Comparison of ENCODE assay signal across 22 cellular contexts in the genomic region with DNA sequence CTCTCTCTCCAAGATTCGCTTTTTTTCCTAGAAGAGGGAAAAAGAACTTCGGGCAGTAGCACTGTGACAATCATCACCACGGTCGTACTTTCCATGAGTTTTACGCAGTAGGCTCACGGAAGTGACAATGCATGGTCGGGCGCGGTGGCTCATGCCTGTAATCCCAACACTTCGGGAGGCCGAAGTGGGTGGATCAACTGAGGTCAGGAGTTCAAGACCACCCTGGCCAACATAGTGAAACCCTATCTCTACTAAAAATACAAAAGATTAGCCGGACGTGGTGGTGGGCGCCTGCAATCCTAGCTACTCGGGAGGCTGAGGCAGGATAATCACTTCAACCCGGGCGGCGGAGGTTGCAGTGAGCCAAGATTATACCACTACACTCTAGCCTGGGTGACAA. TPM values are rescaled to one million over a fixed set of nuclear protein-coding genes. Genes with fewer than 3 reads are reported as not detected.
A peak's percentile ranks its signal among the peaks of the same experiment; 100 is the strongest.
DNase-seq lines count a peak whose midpoint lies in the region; ATAC-seq and TF ChIP-seq lines count a peak whose summit lies in the region.
"Had no signal": no experiment of that assay in that cellular context is flagged by ENCODE, and none has a peak within 500 bp of the region (broad histone marks: within the 10 kb centered on the region; RNA-seq: fewer than 3 reads in every experiment).

No MANE protein-coding gene starts in this region.

- H3K4me1 ChIP-seq in Loucy (ENCODE audit: insufficient read depth, low read length, poor library complexity, severe bottlenecking) (peaks cover 88% of the 10 kb centered on the region), esophagus muscularis mucosa (peaks cover 0 to 14% (median 6%) of the 10 kb centered on the region in 4 donors)

- H3F3A ChIP-seq in Loucy (ENCODE audit: low read depth): no peaks in the 10 kb centered on the region

- H3K27ac Mint-ChIP-seq in CD4-positive, alpha-beta T cell: no peak overlapping the region
- H3K27ac Mint-ChIP-seq: HFFc6 had no signal

- H4K20me1 ChIP-seq in Loucy (ENCODE audit: insufficient read depth, low read length, poor library complexity, severe bottlenecking): peaks cover 96% of the 10 kb centered on the region

- no peak overlapping the region for H3K4me3 Mint-ChIP-seq in CD4-positive, alpha-beta T cell
- H3K4me3 Mint-ChIP-seq: HFFc6 had no signal

- intact Hi-C loops in CD4-positive, alpha-beta T cell (cut with DNase I, micrococcal nuclease): no loop called here
- intact Hi-C loops in esophagus muscularis mucosa (cut with DNase I): no loop called here

- no peaks in the 10 kb centered on the region for H3K9me3 Mint-ChIP-seq in CD4-positive, alpha-beta T cell
- H3K9me3 Mint-ChIP-seq: HFFc6 had no signal

- peaks cover 100% of the 10 kb centered on the region for H3K79me2 ChIP-seq in Loucy (ENCODE audit: insufficient read depth, low read length)

- H3K4me1 Mint-ChIP-seq in CD4-positive, alpha-beta T cell (ENCODE audit: low read depth): peaks cover 72% of the 10 kb centered on the region

- POLR2A ChIA-PET in CD4-positive, alpha-beta T cell (lab: Charles Lee): interaction anchor here (0.6 to 16.2 kb wide), 8 partner anchors 10 to 183 kb away, joined by 3 to 393 read pairs (median 4); no protein-coding TSS in a partner anchor

- CTCF ChIA-PET in CD4-positive, alpha-beta T cell (lab: Charles Lee): interaction anchor here (1.4 kb wide), 1 partner anchor 11 kb away, joined by 4 read pairs; no protein-coding TSS in a partner anchor

- no peak overlapping the region for H2AFZ ChIP-seq in Loucy (ENCODE audit: low read length)

- H3K27me3 Mint-ChIP-seq in CD4-positive, alpha-beta T cell: no peaks in the 10 kb centered on the region

- H3K27me3 ChIP-seq in CD4-positive, alpha-beta T cell (ENCODE audit: control insufficient read depth, insufficient read depth, low read length): no peaks in the 10 kb centered on the region
- H3K27me3 ChIP-seq in Loucy (ENCODE audit: insufficient read depth, low read length, poor library complexity, severe bottlenecking) (no peaks in the 10 kb centered on the region), esophagus muscularis mucosa (peaks cover 0 to 46% (median 0%) of the 10 kb centered on the region in 4 donors)

- TF ChIP-seq EP300 in esophagus muscularis mucosa (IDR thresholded peaks at IDR 0.05): no peak

- TF ChIP-seq POLR2A in esophagus muscularis mucosa (IDR thresholded peaks at IDR 0.05; ENCODE audit: low read depth): no peak

- peak overlapping the region; percentile 58 for H3K27ac ChIP-seq in CD4-positive, alpha-beta T cell (ENCODE audit: low read depth, low read length)
- H3K27ac ChIP-seq in esophagus muscularis mucosa (replicated peaks in 1 of 4): no peak overlapping the region
- H3K27ac ChIP-seq: HL-60, KMS-11 had no signal

- peak overlapping the region; percentile 63 for H3K4me2 ChIP-seq in Loucy (ENCODE audit: low read depth, low read length, poor library complexity, severe bottlenecking)
- H3K4me2 ChIP-seq: KMS-11 had no signal

- H3K9ac ChIP-seq in Loucy (ENCODE audit: low read depth, low read length, poor library complexity, severe bottlenecking): no peak overlapping the region
- H3K9ac ChIP-seq: KMS-11 had no signal

- peaks cover 63% of the 10 kb centered on the region for H3K36me3 Mint-ChIP-seq in CD4-positive, alpha-beta T cell (ENCODE audit: low read depth)

- TF ChIP-seq CTCF in CD4-positive, alpha-beta T cell (IDR thresholded peaks at IDR 0.05): no peak
- no peak for TF ChIP-seq CTCF in Loucy (conservative IDR thresholded peaks at IDR 0.05; ENCODE audit: low read length)
- TF ChIP-seq CTCF in esophagus muscularis mucosa (IDR thresholded peaks at IDR 0.05): no peak

- peaks cover 60% of the 10 kb centered on the region; the same call in 1 of the 2 replicates for H3K36me3 ChIP-seq in Loucy (ENCODE audit: insufficient read depth, low read length)
- no peaks in the 10 kb centered on the region for H3K36me3 ChIP-seq in esophagus muscularis mucosa

- H3K4me3 ChIP-seq in Loucy (ENCODE audit: low read length, poor library complexity, severe bottlenecking): no peak overlapping the region
- no peak overlapping the region for H3K4me3 ChIP-seq in esophagus muscularis mucosa

- H3K9me2 ChIP-seq in Loucy (replicated peaks; ENCODE audit: low read depth, low read length): no peaks in the 10 kb centered on the region

- 90% methylated on average over 18 of the region's 18 CpGs for WGBS in esophagus muscularis mucosa

- H3K9me3 ChIP-seq in CD4-positive, alpha-beta T cell (ENCODE audit: control insufficient read depth, low read length): no peaks in the 10 kb centered on the region
- no peaks in the 10 kb centered on the region for H3K9me3 ChIP-seq in Loucy (ENCODE audit: insufficient read depth, low read depth, low read length)
- no peaks in the 10 kb centered on the region for H3K9me3 ChIP-seq in esophagus muscularis mucosa

- DNase-seq in activated CD8-positive, alpha-beta memory T cell treated with anti-CD3 and anti-CD28 coated beads for 24 hours: peak; percentile 62
- DNase-seq in activated CD8-positive, alpha-beta memory T cell treated with anti-CD3 and anti-CD28 coated beads, Interleukin-2, amount 50 U/mL, for 48 hours: no peak
- no peak for DNase-seq in CD4-positive, alpha-beta T cell
- DNase-seq in esophagus muscularis mucosa (ENCODE audit: extremely low spot score) (peak; percentile 66), Ammon's horn (ENCODE audit: low spot score) (no peak)
- DNase-seq: DMS79 treated with DMSO at 0.1 percent for 48 hours, HFFc6, NCI-H1417 treated with DMSO at 0.1 percent for 48 hours, NCI-H1930, NCI-H345, NCI-H524 treated with DMSO at 0.1 percent for 48 hours, PC-3, RPMI8226, SHP77 treated with DMSO at 0.1 percent for 48 hours had no signal

- no peak for ATAC-seq in CD4-positive, alpha-beta T cell (ENCODE audit: poor library complexity)
- ATAC-seq in HG02938 (IDR thresholded peaks at IDR 0.05; ENCODE audit: unreplicated experiment): no peak
- no peak for ATAC-seq in GM21526 (IDR thresholded peaks at IDR 0.05; ENCODE audit: low FRiP score, unreplicated experiment)
- ATAC-seq: PC-3 had no signal

RNA-seq across cellular contexts. Expression of a gene that starts 23.4 kb away (rescaled TPM):
- 10 to 100 TPM; 65.3 to 75.6 TPM for total RNA-seq in CD4-positive, alpha-beta T cell
- total RNA-seq in esophagus muscularis mucosa: 1 to 10 TPM; 1.4 to 5.8 (median 3.9) TPM
- total RNA-seq: HFFc6, PC-3 had no signal

RNA-seq across cellular contexts. Expression of a gene that starts 30.7 kb away (rescaled TPM):
- under 1 TPM in 1 of 2 experiments, not detected in 1; 0.47 TPM for total RNA-seq in CD4-positive, alpha-beta T cell
- not detected for total RNA-seq in esophagus muscularis mucosa
- total RNA-seq: G401, HFFc6, HT1080, MCF 10A, PC-3 had no signal

RNA-seq across cellular contexts. Expression of a gene that starts 35.9 kb away (rescaled TPM):
- 1 to 10 TPM; 5.7 to 6.5 TPM for total RNA-seq in CD4-positive, alpha-beta T cell
- not detected for total RNA-seq in esophagus muscularis mucosa
- total RNA-seq: G401, HFFc6, HT1080, MCF 10A, PC-3 had no signal

Comparison
In these comparisons a context has a peak if more than half of its experiments do, and no peak if none do; other contexts are left out.
1. DNase-seq: peak in activated CD8-positive, alpha-beta memory T cell treated with anti-CD3 and anti-CD28 coated beads for 24 hours (single experiment) and esophagus muscularis mucosa (single experiment); none in activated CD8-positive, alpha-beta memory T cell treated with anti-CD3 and anti-CD28 coated beads, Interleukin-2, amount 50 U/mL, for 48 hours (single experiment), CD4-positive, alpha-beta T cell (0 of 10) and Ammon's horn (single experiment).
2. RNA of a gene that starts 23.4 kb away (total RNA-seq): 65.3 to 75.6 TPM in CD4-positive, alpha-beta T cell; 1.4 to 5.8 TPM in esophagus muscularis mucosa; every median in the first group is over 4 times any median in the second.
3. RNA of a gene that starts 35.9 kb away (total RNA-seq): 5.7 to 6.5 TPM in CD4-positive, alpha-beta T cell; not detected in esophagus muscularis mucosa; every median in the first group is over 4 times any median in the second.